23 cellular contexts compared by ENCODE assay signal in genomic region chr13:109074436-109074835, GRCh38.
DNase-seq lines count a peak whose midpoint lies in the region; ATAC-seq, FAIRE-seq and TF ChIP-seq lines count a peak whose summit lies in the region.
"Had no signal": no experiment of that assay in that cellular context is flagged by ENCODE, and none has a peak within 500 bp of the region (broad histone marks: within the 10 kb centered on the region; RNA-seq: fewer than 3 reads in every experiment).

No MANE protein-coding gene starts in this region.

- H3K4ac ChIP-seq in mesendoderm (ENCODE audit: low read depth, low read length), result no peak overlapping the region

- TF ChIP-seq CTCF in bronchial epithelial cell (IDR thresholded peaks at IDR 0.05; ENCODE audit: insufficient read depth, low read length, severe bottlenecking), result no peak
- no peak for TF ChIP-seq CTCF in progenitor cell of endocrine pancreas (IDR thresholded peaks at IDR 0.05; ENCODE audit: unreplicated experiment)

- H2BK5ac ChIP-seq in mesendoderm (ENCODE audit: low read length), result no peak overlapping the region

- no peak for ATAC-seq in HG03442 (IDR thresholded peaks at IDR 0.05; ENCODE audit: unreplicated experiment)

- no peak overlapping the region for H3K18ac ChIP-seq in mesendoderm (ENCODE audit: low read length)

- no peak for DNase-seq in bronchial epithelial cell (ENCODE audit: low read depth)
- DNase-seq in mesendoderm, result peak; percentile 51
- no peak for DNase-seq in progenitor cell of endocrine pancreas (ENCODE audit: low spot score, unreplicated experiment)
- no peak for DNase-seq in HAP-1 (ENCODE audit: low spot score in 2 of 2)
- no peak for DNase-seq in NCI-H146 (lab: John Stamatoyannopoulos, UW)
- DNase-seq: 8988T; ACHN; BE2C; C1 segment of cervical spinal cord; CD4-positive, alpha-beta memory T cell; CD4-positive, CD25-positive, alpha-beta regulatory T cell; CD8-positive, alpha-beta memory T cell; COR-L47; DMS79 treated with DMSO at 0.1 percent for 48 hours; GF-D8 had no signal

- no peak overlapping the region for H4K5ac ChIP-seq in mesendoderm (ENCODE audit: low read length)

- H3K9me3 Mint-ChIP-seq in progenitor cell of endocrine pancreas (ENCODE audit: low read depth), result no peaks in the 10 kb centered on the region

- no peaks in the 10 kb centered on the region for H3K36me3 Mint-ChIP-seq in progenitor cell of endocrine pancreas (ENCODE audit: insufficient read depth)
- H3K36me3 Mint-ChIP-seq: CD14-positive monocyte; CD4-positive, CD25-positive, alpha-beta regulatory T cell; CD8-positive, alpha-beta memory T cell had no signal

- H3K36me3 ChIP-seq in bronchial epithelial cell (ENCODE audit: control insufficient read depth, insufficient read depth, low read length), result no peaks in the 10 kb centered on the region
- H3K36me3 ChIP-seq in mesendoderm (ENCODE audit: control insufficient read depth, insufficient read depth, low read length), result no peaks in the 10 kb centered on the region
- no peaks in the 10 kb centered on the region for H3K36me3 ChIP-seq in HAP-1 (replicated peaks)
- H3K36me3 ChIP-seq: BE2C, BLaER1 had no signal

- H2AK5ac ChIP-seq in mesendoderm (ENCODE audit: low read length), result no peak overlapping the region

- H3K4me3 Mint-ChIP-seq in progenitor cell of endocrine pancreas (ENCODE audit: low read depth), result no peak overlapping the region
- H3K4me3 Mint-ChIP-seq: CD14-positive monocyte; CD4-positive, CD25-positive, alpha-beta regulatory T cell; CD8-positive, alpha-beta memory T cell had no signal

- H3K79me2 ChIP-seq in mesendoderm (ENCODE audit: control insufficient read depth, insufficient read depth, low read length), result no peaks in the 10 kb centered on the region

- no peak overlapping the region for H4K8ac ChIP-seq in mesendoderm (ENCODE audit: low read depth, low read length)

- H3K27ac Mint-ChIP-seq in progenitor cell of endocrine pancreas, result peak overlapping the region; percentile 14
- H3K27ac Mint-ChIP-seq: CD14-positive monocyte; CD4-positive, alpha-beta memory T cell; CD4-positive, CD25-positive, alpha-beta regulatory T cell; CD8-positive, alpha-beta memory T cell had no signal

- H3K4me3 ChIP-seq in bronchial epithelial cell (ENCODE audit: low read depth, low read length) (no peak overlapping the region), mesendoderm (ENCODE audit: low read length) (no peak overlapping the region), HAP-1 (no peak overlapping the region)
- H3K4me3 ChIP-seq: BLaER1 had no signal

- 0 out of 2 replicates have a peak, but pooled peaks cover 3% of the 10 kb centered on the region for H3K9me3 ChIP-seq in HAP-1
- H3K9me3 ChIP-seq: BE2C had no signal

- H3K4me2 ChIP-seq in mesendoderm (ENCODE audit: low read length), result no peak overlapping the region
- H3K4me2 ChIP-seq: BLaER1 had no signal

- no peak overlapping the region for H2BK120ac ChIP-seq in mesendoderm (ENCODE audit: low read depth, low read length)

- no peak overlapping the region for H2BK15ac ChIP-seq in mesendoderm (replicated peaks; ENCODE audit: low read depth)

- peaks cover 7% of the 10 kb centered on the region for H3K4me1 Mint-ChIP-seq in progenitor cell of endocrine pancreas (ENCODE audit: low read depth)
- H3K4me1 Mint-ChIP-seq: CD14-positive monocyte; CD4-positive, alpha-beta memory T cell; CD4-positive, CD25-positive, alpha-beta regulatory T cell; CD8-positive, alpha-beta memory T cell had no signal

- H3K27me3 Mint-ChIP-seq in progenitor cell of endocrine pancreas, result peaks cover 7% of the 10 kb centered on the region
- H3K27me3 Mint-ChIP-seq: CD4-positive, alpha-beta memory T cell; CD4-positive, CD25-positive, alpha-beta regulatory T cell; CD8-positive, alpha-beta memory T cell had no signal

- H3K4me1 ChIP-seq in mesendoderm (ENCODE audit: control insufficient read depth, low read depth, low read length), result no peaks in the 10 kb centered on the region
- H3K4me1 ChIP-seq in HAP-1, result no peaks in the 10 kb centered on the region
- H3K4me1 ChIP-seq: BE2C, BLaER1 had no signal

- no peak overlapping the region for H3K23ac ChIP-seq in mesendoderm (ENCODE audit: low read length)

- FAIRE-seq in bronchial epithelial cell (lab: Jason Lieb, UNC), result peak; percentile 98
- FAIRE-seq: A204.1, D721Med, G401.6, GM12891, GM19239 had no signal

- in situ Hi-C loops in HAP-1 (cut with MboI; ENCODE audit: low sequenced_read_pairs), result no loop called here

- H3K27ac ChIP-seq in mesendoderm (ENCODE audit: low read depth, low read length), result no peak overlapping the region
- H3K27ac ChIP-seq: BLaER1 had no signal

- H3K79me1 ChIP-seq in mesendoderm (ENCODE audit: low read length), result no peaks in the 10 kb centered on the region

- H3K27me3 ChIP-seq in bronchial epithelial cell (ENCODE audit: control insufficient read depth, insufficient read depth, low read length) (no peaks in the 10 kb centered on the region), mesendoderm (ENCODE audit: insufficient read depth, low read length, poor library complexity) (no peaks in the 10 kb centered on the region), HAP-1 (ENCODE audit: low read depth) (no peaks in the 10 kb centered on the region)
- H3K27me3 ChIP-seq: BLaER1 had no signal

- H3K56ac ChIP-seq in mesendoderm (ENCODE audit: low read length), result no peak overlapping the region

- WGBS in mesendoderm (ENCODE audit: extremely low coverage, insufficient coverage, low lambda C conversion rate), result no CpG with 5 or more reads among the region's 6 CpGs

- no peak overlapping the region for H3K9ac ChIP-seq in mesendoderm (ENCODE audit: low read length)
- H3K9ac ChIP-seq: BLaER1 had no signal
